ENCODE assay signal across 16 cellular contexts in genomic region chr4:33837043-33837442, GRCh38.
DNase-seq lines count a peak whose midpoint lies in the region; ATAC-seq and TF ChIP-seq lines count a peak whose summit lies in the region.
"Had no signal": no experiment of that assay in that cellular context is flagged by ENCODE, and none has a peak within 500 bp of the region (broad histone marks: within the 10 kb centered on the region; RNA-seq: fewer than 3 reads in every experiment).

No MANE protein-coding gene starts in this region.

- in situ Hi-C loops in ACHN (cut with HindIII; ENCODE audit: low pct_ligation_motif_present, low pct_unique_long_range_greater_than_20kb, low sequenced_read_pairs), result no loop called here
- in situ Hi-C loops in astrocyte of the cerebellum (cut with HindIII; ENCODE audit: low sequenced_read_pairs), result no loop called here

- no peak for TF ChIP-seq CTCF in astrocyte of the cerebellum (IDR thresholded peaks at IDR 0.05; ENCODE audit: low read depth, low read length, missing control alignments)

- DNase-seq in ACHN, result peak; percentile 72
- peak; percentile 9 for DNase-seq in HK-2 (ENCODE audit: unreplicated experiment)
- DNase-seq in astrocyte of the cerebellum (ENCODE audit: low read depth), result peak; percentile 71
- peak; percentile 84 for DNase-seq in glomerular visceral epithelial cell (ENCODE audit: extremely low spot score)
- no peak for DNase-seq in iPS-NIHi7 (ENCODE audit: extremely low spot score)
- no peak for DNase-seq in islet precursor cell
- no peak for DNase-seq in DMS153 (lab: John Stamatoyannopoulos, UW)
- DNase-seq: dorsolateral prefrontal cortex, heart right ventricle, lower lobe of right lung, NCI-H2171 treated with DMSO at 0.1 percent for 48 hours, nucleus accumbens, T-helper 9 cell, upper lobe of left lung had no signal

- no peak for ATAC-seq in GM19452 (IDR thresholded peaks at IDR 0.05; ENCODE audit: unreplicated experiment)
- ATAC-seq: A549, heart right ventricle, lower lobe of right lung had no signal

- H3K4me3 ChIP-seq in astrocyte of the cerebellum (ENCODE audit: low read depth, low read length), result no peak overlapping the region
- H3K4me3 ChIP-seq: A549, dorsolateral prefrontal cortex, heart right ventricle, lower lobe of right lung, upper lobe of left lung had no signal

Comparison
In these comparisons a context has a peak if more than half of its experiments do, and no peak if none do; other contexts are left out.
1. DNase-seq: peak in ACHN (single experiment), HK-2 (single experiment), astrocyte of the cerebellum (single experiment) and glomerular visceral epithelial cell (single experiment); none in iPS-NIHi7 (single experiment), islet precursor cell (single experiment) and DMS153 (single experiment).